In the genomic region with DNA sequence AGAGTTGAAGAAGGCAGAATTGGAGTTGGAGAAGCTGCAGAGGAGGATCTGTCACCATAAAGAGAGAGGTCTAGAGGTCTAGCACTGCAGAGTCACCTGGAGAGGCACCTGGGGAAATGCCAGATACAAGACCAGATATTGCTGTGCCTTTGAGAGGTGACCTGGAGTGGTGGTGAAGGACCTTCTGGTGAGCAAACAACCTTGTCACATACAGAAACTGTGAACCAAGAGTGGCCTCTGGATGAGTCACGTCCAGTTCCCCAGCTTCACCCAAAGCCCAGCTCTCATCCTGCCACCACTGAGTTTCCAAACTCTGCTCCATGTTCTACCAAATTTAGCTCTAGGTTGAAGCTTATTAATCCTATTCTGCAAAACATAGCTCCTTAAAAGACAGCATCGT, we compare ENCODE assay signal across 10 cellular contexts.
"Had no signal": no experiment of that assay in that cellular context is flagged by ENCODE, and none has a peak within 500 bp of the region (broad histone marks: within the 10 kb centered on the region; RNA-seq: fewer than 3 reads in every experiment).

No MANE protein-coding gene starts in this region.

- H3K9ac ChIP-seq: GM23248 had no signal

- ATAC-seq: HCT116, K562 had no signal

- H2AFZ ChIP-seq: GM23248 had no signal

- DNase-seq: GM23248, GOT3, H7, HFFc6, IMR-90, KG1 had no signal

- H3K9me3 ChIP-seq: HAP-1 had no signal

- H3K27ac ChIP-seq: GM23248, HL-60 had no signal

- FAIRE-seq: K562 had no signal

- H3K36me3 ChIP-seq: HAP-1 had no signal

- H3K4me3 ChIP-seq: GM23248, HAP-1, K562 had no signal
